In the genomic region with DNA sequence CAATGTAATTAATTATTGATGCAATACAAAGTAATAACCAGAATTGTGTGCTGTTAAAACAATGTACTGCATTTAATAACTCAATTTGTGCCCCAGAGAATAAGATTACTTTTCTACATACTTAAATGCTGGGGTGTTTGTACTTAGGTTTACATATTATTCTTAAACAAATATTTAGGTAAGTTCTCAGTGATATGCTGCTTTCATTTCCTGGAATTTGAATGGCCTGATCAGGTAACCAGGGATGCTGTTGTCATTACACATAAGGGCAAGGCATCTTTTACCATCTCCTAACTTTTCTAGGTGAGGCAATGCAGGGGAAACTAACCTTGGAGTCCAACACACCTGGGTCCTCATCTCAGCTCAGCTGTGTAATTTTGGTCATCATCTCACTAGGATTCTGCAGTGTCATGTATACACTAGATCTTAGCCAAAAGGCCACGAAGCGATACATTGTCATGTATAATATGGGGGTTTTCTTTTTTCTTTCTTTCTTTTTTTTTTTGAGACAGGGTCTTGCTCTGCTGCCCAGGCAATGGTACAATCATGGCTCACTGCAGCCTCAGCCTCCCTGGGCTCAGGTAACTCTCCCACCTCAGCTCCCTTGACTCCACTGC, we compare ENCODE assay signal across 14 cellular contexts.
"Had no signal": no experiment of that assay in that cellular context is flagged by ENCODE, and none has a peak within 500 bp of the region (broad histone marks: within the 10 kb centered on the region; RNA-seq: fewer than 3 reads in every experiment).

No MANE protein-coding gene starts in this region.

- ATAC-seq: activated CD8-positive, alpha-beta T cell treated with anti-CD3 and anti-CD28 coated beads for 36 hours; activated T-cell treated with anti-CD3 and anti-CD28 coated beads, Interleukin-2, amount 50 U/mL, for 4 hours; gastroesophageal sphincter; heart right ventricle; left cardiac atrium; naive thymus-derived CD4-positive, alpha-beta T cell had no signal

- H3K4me3 Mint-ChIP-seq: activated CD8-positive, alpha-beta T cell treated with anti-CD3 and anti-CD28 coated beads for 36 hours; activated naive CD4-positive, alpha-beta T cell treated with anti-CD3 and anti-CD28 coated beads, Interleukin-2, amount 50 U/mL, for 24 hours; activated T-cell treated with anti-CD3 and anti-CD28 coated beads, Interleukin-2, amount 50 U/mL, for 4 hours; naive thymus-derived CD4-positive, alpha-beta T cell had no signal

- H3K27ac ChIP-seq: adrenal gland, dorsolateral prefrontal cortex, gastroesophageal sphincter, heart right ventricle had no signal

- H3K27me3 ChIP-seq: adrenal gland, dorsolateral prefrontal cortex, heart right ventricle had no signal

- H3K27ac Mint-ChIP-seq: activated CD8-positive, alpha-beta T cell treated with anti-CD3 and anti-CD28 coated beads for 36 hours; activated naive CD4-positive, alpha-beta T cell treated with anti-CD3 and anti-CD28 coated beads, Interleukin-2, amount 50 U/mL, for 24 hours; naive thymus-derived CD4-positive, alpha-beta T cell had no signal

- H3K4me3 ChIP-seq: adrenal gland, dorsolateral prefrontal cortex, gastroesophageal sphincter, heart right ventricle had no signal

- H3K9me3 Mint-ChIP-seq: activated CD8-positive, alpha-beta T cell treated with anti-CD3 and anti-CD28 coated beads for 36 hours; activated naive CD4-positive, alpha-beta T cell treated with anti-CD3 and anti-CD28 coated beads, Interleukin-2, amount 50 U/mL, for 24 hours; activated T-cell treated with anti-CD3 and anti-CD28 coated beads, Interleukin-2, amount 50 U/mL, for 4 hours; naive thymus-derived CD4-positive, alpha-beta T cell had no signal

- DNase-seq: activated CD4-positive, alpha-beta T cell treated with anti-CD3 and anti-CD28 coated beads for 4 hours; activated CD8-positive, alpha-beta T cell treated with anti-CD3 and anti-CD28 coated beads for 36 hours; activated effector memory CD4-positive, alpha-beta T cell treated with Interleukin-2 at 50 U/mL for 16 hours; activated T-cell treated with anti-CD3 and anti-CD28 coated beads, Interleukin-2, amount 50 U/mL, for 4 hours; adrenal gland; dorsolateral prefrontal cortex; heart right ventricle; left cardiac atrium; naive thymus-derived CD4-positive, alpha-beta T cell; stimulated activated CD4-positive, alpha-beta T cell treated with anti-CD3 and anti-CD28 coated beads, Interleukin-1b, Interleukin-23, amount 100 ng/mL, for 48 hours; T1000 had no signal

- FAIRE-seq: urothelium cell line had no signal
